8 cellular contexts compared by ENCODE assay signal in the genomic region with DNA sequence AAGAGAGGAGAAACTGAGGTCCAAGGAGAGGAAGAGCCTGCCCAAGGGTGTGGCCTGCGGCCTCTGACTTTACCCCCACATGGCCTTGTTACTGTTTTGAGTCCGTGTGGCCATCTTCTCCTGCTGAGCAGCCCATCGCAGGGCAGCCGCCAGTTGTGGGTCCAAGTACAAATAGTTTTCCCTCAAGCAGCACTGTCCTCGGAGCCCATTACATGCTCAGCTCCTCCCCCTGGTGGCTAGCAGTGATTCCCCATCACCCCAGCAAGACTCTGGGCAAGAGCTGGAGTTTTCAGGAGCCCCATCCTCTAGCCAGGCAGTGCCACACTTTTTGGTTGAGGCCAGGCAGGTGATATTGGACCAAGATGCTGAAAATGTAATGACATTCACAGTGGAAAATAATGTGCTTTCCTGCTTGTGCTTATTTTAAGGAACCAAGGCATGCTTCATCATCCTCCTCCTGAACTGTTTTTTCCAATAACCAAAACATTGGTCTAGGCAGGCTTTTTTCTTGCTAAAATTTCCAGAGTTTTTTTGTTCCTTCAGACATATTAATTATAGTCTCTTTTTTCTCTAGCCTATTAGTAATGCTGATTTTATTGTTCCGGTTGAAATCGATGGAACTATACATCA. TPM values are rescaled to one million over a fixed set of nuclear protein-coding genes. Genes with fewer than 3 reads are reported as not detected.
DNase-seq lines count a peak whose midpoint lies in the region; ATAC-seq, FAIRE-seq and TF ChIP-seq lines count a peak whose summit lies in the region.

No MANE protein-coding gene starts in this region.

- H3K27ac Mint-ChIP-seq in activated naive CD8-positive, alpha-beta T cell treated with anti-CD3 and anti-CD28 coated beads for 36 hours = no peak overlapping the region

- peaks cover 6% of the 10 kb centered on the region for H3K4me1 Mint-ChIP-seq in activated naive CD8-positive, alpha-beta T cell treated with anti-CD3 and anti-CD28 coated beads for 36 hours

- no peaks in the 10 kb centered on the region for H3K9me3 Mint-ChIP-seq in activated naive CD8-positive, alpha-beta T cell treated with anti-CD3 and anti-CD28 coated beads for 36 hours

- no peak overlapping the region for H3K4me3 ChIP-seq in AG04449 (ENCODE audit: low read depth, low read length)

- H3K27me3 Mint-ChIP-seq in activated naive CD8-positive, alpha-beta T cell treated with anti-CD3 and anti-CD28 coated beads for 36 hours = no peaks in the 10 kb centered on the region

- CTCF ChIA-PET in AG04449 (lab: Yijun Ruan, JAX) = interaction anchor here (0.7 to 11.0 kb wide), 36 partner anchors 9 to 189 kb away, joined by 3 to 145 read pairs (median 5); no protein-coding TSS in a partner anchor

- TF ChIP-seq CTCF in AG04449 (IDR thresholded peaks at IDR 0.05; ENCODE audit: insufficient read depth, low read length, missing control alignments) = peak; percentile 95

- peak; percentile 53 for FAIRE-seq in GM18507 (lab: Jason Lieb, UNC)

- POLR2A ChIA-PET in AG04449 (lab: Yijun Ruan, JAX) = no interaction called here

- H3K36me3 Mint-ChIP-seq in activated naive CD8-positive, alpha-beta T cell treated with anti-CD3 and anti-CD28 coated beads for 36 hours = no peaks in the 10 kb centered on the region

- intact Hi-C loops in left ventricle myocardium superior (cut with micrococcal nuclease) = loop anchor here (5.0 kb wide), 1 partner anchor 110 kb away; no protein-coding TSS in a partner anchor
- intact Hi-C loops in sciatic nerve (cut with DNase I) = loop anchor here (2.0 kb wide), 1 partner anchor 113 kb away; no protein-coding TSS in a partner anchor

- no peak for DNase-seq in AG04449 (ENCODE audit: low read depth, low spot score)
- peak; percentile 25 for DNase-seq in GM18507 (ENCODE audit: extremely low spot score, insufficient read length, low read depth)
- peak; percentile 60 for DNase-seq in activated naive CD8-positive, alpha-beta T cell treated with anti-CD3 and anti-CD28 coated beads for 36 hours
- DNase-seq in left ventricle myocardium superior = peak; percentile 70
- peak; percentile 84 for DNase-seq in sciatic nerve (ENCODE audit: low spot score)
- DNase-seq in epidermal melanocyte (ENCODE audit: insufficient read length, low spot score) = no peak

- H3K4me3 Mint-ChIP-seq in activated naive CD8-positive, alpha-beta T cell treated with anti-CD3 and anti-CD28 coated beads for 36 hours = no peak overlapping the region

- peak; percentile 83 for ATAC-seq in HG03342 (IDR thresholded peaks at IDR 0.05; ENCODE audit: unreplicated experiment)
- ATAC-seq in SK-N-SH treated with all-trans-retinoic acid at 6 μM for 48 hours = peak; percentile 96
- peak; percentile 78 for ATAC-seq in left ventricle myocardium superior
- ATAC-seq in sciatic nerve = peak; percentile 85

TF ChIP-seq in SK-N-SH treated with all-trans-retinoic acid at 6 μM for 48 hours, 23 proteins besides CTCF, POLR2A, EP300 and RAD21:
- TF ChIP-seq ZNF8 (CRISPR knock-in tag; IDR thresholded peaks at IDR 0.05) (no peak), ZFP30 (CRISPR knock-in tag; IDR thresholded peaks at IDR 0.05) (no peak), TCF4 (CRISPR knock-in tag; IDR thresholded peaks at IDR 0.05; ENCODE audit: borderline replicate concordance) (no peak), PPARA (CRISPR knock-in tag; IDR thresholded peaks at IDR 0.05; ENCODE audit: borderline replicate concordance) (no peak)
- TF ChIP-seq, protein P1, sequence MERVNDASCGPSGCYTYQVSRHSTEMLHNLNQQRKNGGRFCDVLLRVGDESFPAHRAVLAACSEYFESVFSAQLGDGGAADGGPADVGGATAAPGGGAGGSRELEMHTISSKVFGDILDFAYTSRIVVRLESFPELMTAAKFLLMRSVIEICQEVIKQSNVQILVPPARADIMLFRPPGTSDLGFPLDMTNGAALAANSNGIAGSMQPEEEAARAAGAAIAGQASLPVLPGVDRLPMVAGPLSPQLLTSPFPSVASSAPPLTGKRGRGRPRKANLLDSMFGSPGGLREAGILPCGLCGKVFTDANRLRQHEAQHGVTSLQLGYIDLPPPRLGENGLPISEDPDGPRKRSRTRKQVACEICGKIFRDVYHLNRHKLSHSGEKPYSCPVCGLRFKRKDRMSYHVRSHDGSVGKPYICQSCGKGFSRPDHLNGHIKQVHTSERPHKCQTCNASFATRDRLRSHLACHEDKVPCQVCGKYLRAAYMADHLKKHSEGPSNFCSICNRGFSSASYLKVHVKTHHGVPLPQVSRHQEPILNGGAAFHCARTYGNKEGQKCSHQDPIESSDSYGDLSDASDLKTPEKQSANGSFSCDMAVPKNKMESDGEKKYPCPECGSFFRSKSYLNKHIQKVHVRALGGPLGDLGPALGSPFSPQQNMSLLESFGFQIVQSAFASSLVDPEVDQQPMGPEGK (CRISPR knock-in tag; IDR thresholded peaks at IDR 0.05; ENCODE audit: borderline replicate concordance) = no peak
- TF ChIP-seq, protein P2, sequence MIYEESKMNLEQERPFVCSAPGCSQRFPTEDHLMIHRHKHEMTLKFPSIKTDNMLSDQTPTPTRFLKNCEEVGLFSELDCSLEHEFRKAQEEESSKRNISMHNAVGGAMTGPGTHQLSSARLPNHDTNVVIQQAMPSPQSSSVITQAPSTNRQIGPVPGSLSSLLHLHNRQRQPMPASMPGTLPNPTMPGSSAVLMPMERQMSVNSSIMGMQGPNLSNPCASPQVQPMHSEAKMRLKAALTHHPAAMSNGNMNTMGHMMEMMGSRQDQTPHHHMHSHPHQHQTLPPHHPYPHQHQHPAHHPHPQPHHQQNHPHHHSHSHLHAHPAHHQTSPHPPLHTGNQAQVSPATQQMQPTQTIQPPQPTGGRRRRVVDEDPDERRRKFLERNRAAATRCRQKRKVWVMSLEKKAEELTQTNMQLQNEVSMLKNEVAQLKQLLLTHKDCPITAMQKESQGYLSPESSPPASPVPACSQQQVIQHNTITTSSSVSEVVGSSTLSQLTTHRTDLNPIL (CRISPR knock-in tag; IDR thresholded peaks at IDR 0.05; ENCODE audit: low read depth) = no peak
TF ChIP-seq in SK-N-SH treated with all-trans-retinoic acid at 6 μM for 48 hours: peak in this region for 0.

RNA-seq across cellular contexts. Expression of a gene that starts 23.2 kb away (rescaled TPM):
- 10 to 100 TPM; 14.4 to 15.0 TPM for total RNA-seq in activated naive CD8-positive, alpha-beta T cell treated with anti-CD3 and anti-CD28 coated beads for 36 hours
- 2.7 TPM for total RNA-seq in left ventricle myocardium superior
- 9.9 TPM for total RNA-seq in sciatic nerve

Comparison
In these comparisons a context has a peak if more than half of its experiments do, and no peak if none do; other contexts are left out.
1. DNase-seq: peak in GM18507 (single experiment), activated naive CD8-positive, alpha-beta T cell treated with anti-CD3 and anti-CD28 coated beads for 36 hours (single experiment), left ventricle myocardium superior (single experiment) and sciatic nerve (single experiment); none in AG04449 (single experiment) and epidermal melanocyte (single experiment).
2. Peak in every context shown above with its lines, with median percentiles within 50 percentile points of each other: ATAC-seq.